ENCODE assay signal across 8 cellular contexts in genomic region chr12:79690606-79691298, GRCh38. TPM values are rescaled to one million over a fixed set of nuclear protein-coding genes. Genes with fewer than 3 reads are reported as not detected.
A peak's percentile ranks its signal among the peaks of the same experiment; 100 is the strongest.
DNase-seq lines count a peak whose midpoint lies in the region; ATAC-seq and TF ChIP-seq lines count a peak whose summit lies in the region.

TSS of gene PAWR (minus strand) at chr12:79690964. CDS start at chr12:79690244, 720 bp downstream.

- WGBS in lower leg skin, 2 donors: 0% methylated on average over 32 to 55 of the region's 94 CpGs

- intact Hi-C loops in dorsolateral prefrontal cortex (cut with DNase I): no loop called here
- intact Hi-C loops in lower leg skin (cut with DNase I; ENCODE audit: low total_unique reads): no loop called here

- H3K27me3 ChIP-seq in dorsolateral prefrontal cortex: peaks cover 0 to 64% (median 24%) of the 10 kb centered on the region in 45 donors

- H3K4me3 ChIP-seq in dorsolateral prefrontal cortex (peak within 1 kb of the TSS; percentile 46 to 82 (median 67)), lower leg skin (ENCODE audit: low read depth, poor library complexity, severe bottlenecking) (peak within 1 kb of the TSS; percentile 69)

- peak within 1 kb of the TSS; percentile 80 to 88 for H3K27ac Mint-ChIP-seq in stimulated activated naive CD8-positive, alpha-beta T cell treated with anti-CD3 and anti-CD28 coated beads, Interleukin-15, amount 100 ng/mL, for 72 hours

- peaks cover 6% of the 10 kb centered on the region for H3K4me1 Mint-ChIP-seq in stimulated activated naive CD8-positive, alpha-beta T cell treated with anti-CD3 and anti-CD28 coated beads, Interleukin-15, amount 100 ng/mL, for 72 hours

- peak; percentile 68 for ATAC-seq in HG02571 (IDR thresholded peaks at IDR 0.05; ENCODE audit: unreplicated experiment)
- ATAC-seq in stimulated activated naive CD8-positive, alpha-beta T cell treated with anti-CD3 and anti-CD28 coated beads, Interleukin-15, amount 100 ng/mL, for 72 hours: peak; percentile 61

- no peak for TF ChIP-seq POLR2A in lower leg skin (IDR thresholded peaks at IDR 0.05)

- peaks cover 58% of the 10 kb centered on the region for H3K27me3 Mint-ChIP-seq in stimulated activated naive CD8-positive, alpha-beta T cell treated with anti-CD3 and anti-CD28 coated beads, Interleukin-15, amount 100 ng/mL, for 72 hours

- H3K4me3 Mint-ChIP-seq in stimulated activated naive CD8-positive, alpha-beta T cell treated with anti-CD3 and anti-CD28 coated beads, Interleukin-15, amount 100 ng/mL, for 72 hours: peak within 1 kb of the TSS; percentile 86 to 91

- no peaks in the 10 kb centered on the region for H3K9me3 Mint-ChIP-seq in stimulated activated naive CD8-positive, alpha-beta T cell treated with anti-CD3 and anti-CD28 coated beads, Interleukin-15, amount 100 ng/mL, for 72 hours

- DNase-seq in stimulated activated CD4-positive, alpha-beta T cell treated with anti-CD3 and anti-CD28 coated beads, Interleukin-12 subunit alpha, Interleukin-12 subunit beta, amount 100 ng/mL, for 4 hours: peak; percentile 15
- DNase-seq in stimulated activated CD4-positive, alpha-beta T cell treated with anti-CD3 and anti-CD28 coated beads, Interleukin-4, amount 100 ng/mL, for 24 hours: no peak
- peak; percentile 60 for DNase-seq in NCI-H1092 treated with DMSO at 0.1 percent for 48 hours (lab: John Stamatoyannopoulos, UW)
- peak; percentile 89 for DNase-seq in SW480 (ENCODE audit: low spot score)
- peak in 2 of 10 donors; percentile 6 to 41 for DNase-seq in dorsolateral prefrontal cortex
- peak; percentile 52 to 92 for DNase-seq in lower leg skin (ENCODE audit: low spot score in 2 of 2)
- DNase-seq in stimulated activated naive CD8-positive, alpha-beta T cell treated with anti-CD3 and anti-CD28 coated beads, Interleukin-15, amount 100 ng/mL, for 72 hours: peak; percentile 26 to 48

- peak within 1 kb of the TSS in 39 of 59 donors; percentile 21 to 82 (median 54) for H3K27ac ChIP-seq in dorsolateral prefrontal cortex

- TF ChIP-seq CTCF in dorsolateral prefrontal cortex (IDR thresholded peaks at IDR 0.05 in 54 of 56, conservative IDR thresholded peaks at IDR 0.05 in 2 of 56; ENCODE audit: low read depth in 1 of 56, partially characterized antibody in 56 of 56) (peak in 7 of 56 donors; percentile 6 to 16 (median 10)), lower leg skin (IDR thresholded peaks at IDR 0.05) (peak in 1 of 3 donors; percentile 13)

RNA-seq across cellular contexts. Expression of gene PAWR, which starts in this region (rescaled TPM):
- total RNA-seq in dorsolateral prefrontal cortex: 10 to 100 TPM in 90 of 120 experiments, 1 to 10 TPM in 30; 6.1 to 38.2 (median 13.4) TPM
- total RNA-seq in lower leg skin: 100 to 1,000 TPM in 1 of 4 donors, 10 to 100 TPM in 3; 53.6 to 115 (median 65.6) TPM
